In the genomic region with DNA sequence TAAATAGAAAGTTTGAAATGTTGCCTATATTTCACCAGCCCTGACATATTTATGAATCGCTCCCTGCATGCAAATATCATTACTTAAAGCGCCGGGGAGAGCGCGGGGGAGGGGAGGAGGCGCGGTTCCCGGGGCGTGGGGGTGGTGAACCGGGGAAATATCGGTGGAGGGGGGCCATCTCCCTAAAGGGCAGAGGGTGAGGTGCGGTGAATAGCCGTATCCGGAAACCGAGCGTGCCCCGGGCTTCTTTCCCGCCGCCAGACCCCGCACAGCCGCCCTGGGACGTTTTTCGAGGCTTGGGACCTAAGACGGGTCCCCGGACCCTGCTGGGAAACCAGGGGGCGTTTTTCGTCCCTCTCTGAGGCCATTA, we compare ENCODE assay signal across 8 cellular contexts. TPM values are rescaled to one million over a fixed set of nuclear protein-coding genes. Genes with fewer than 3 reads are reported as not detected.
A peak's percentile ranks its signal among the peaks of the same experiment; 100 is the strongest.
DNase-seq lines count a peak whose midpoint lies in the region; ATAC-seq and TF ChIP-seq lines count a peak whose summit lies in the region.

No MANE protein-coding gene starts in this region.

- no peak overlapping the region for H4K91ac ChIP-seq in IMR-90 (ENCODE audit: insufficient read depth, low read depth, low read length)

- H2BK120ac ChIP-seq in IMR-90 (ENCODE audit: low read depth, low read length): no peak overlapping the region

- no peak overlapping the region for H3K56ac ChIP-seq in IMR-90 (ENCODE audit: extremely low read depth, insufficient read depth, low read length)

- no peak overlapping the region for H2BK5ac ChIP-seq in IMR-90 (ENCODE audit: low read depth, low read length, poor library complexity, severe bottlenecking)

- intact Hi-C loops in IMR-90 (cut with micrococcal nuclease): loop anchor here (10.0 kb wide), 1 partner anchor 1026 kb away; no protein-coding TSS in a partner anchor
- intact Hi-C loops in naive thymus-derived CD4-positive, alpha-beta T cell (cut with micrococcal nuclease): loop anchor here (10.0 kb wide), 1 partner anchor 1576 kb away; no protein-coding TSS in a partner anchor

- H3K9me1 ChIP-seq in IMR-90 (ENCODE audit: insufficient read depth, low read length): no peaks in the 10 kb centered on the region

- no TSS peak for BruUV-seq in IMR-90 (replicated peaks; lab: Mats Ljungman, UMichigan)

- H3K27me3 ChIP-seq in IMR-90 (ENCODE audit: control insufficient read depth, insufficient read depth, low read length): peaks cover 13% of the 10 kb centered on the region
- peaks cover 99% of the 10 kb centered on the region for H3K27me3 ChIP-seq in ectodermal cell (ENCODE audit: control insufficient read depth, insufficient read depth, low read length, poor library complexity, severe bottlenecking)
- peaks cover 0 to 14% of the 10 kb centered on the region in 2 donors for H3K27me3 ChIP-seq in naive thymus-derived CD4-positive, alpha-beta T cell (ENCODE audit: control insufficient read depth in 2 of 2, insufficient read depth in 2 of 2, low read length in 2 of 2)

- POLR2A ChIA-PET in AG04449 (lab: Yijun Ruan, JAX) (no interaction called here), IMR-90 (lab: Charles Lee; ENCODE audit: unreplicated experiment) (no interaction called here)
- POLR2A ChIA-PET in naive thymus-derived CD4-positive, alpha-beta T cell (lab: Charles Lee): no interaction called here

- TF ChIP-seq CTCF in AG04449 (IDR thresholded peaks at IDR 0.05; ENCODE audit: insufficient read depth, low read length, missing control alignments) (no peak), IMR-90 (conservative IDR thresholded peaks at IDR 0.05; ENCODE audit: low read depth, low read length) (no peak)

- no peak overlapping the region for H4K5ac ChIP-seq in IMR-90 (ENCODE audit: low read depth, low read length)

- no peak overlapping the region for H2AK5ac ChIP-seq in IMR-90 (ENCODE audit: low read depth, low read length)

- no peaks in the 10 kb centered on the region for H3K79me1 ChIP-seq in IMR-90 (ENCODE audit: low read depth in 1 of 2, low read length in 2 of 2)

- no peak overlapping the region for H3K14ac ChIP-seq in IMR-90 (replicated peaks; ENCODE audit: low read depth, low read length)

- peaks cover 0 to 13% (median 1%) of the 10 kb centered on the region in 11 donors for H3K9me3 Mint-ChIP-seq in naive thymus-derived CD4-positive, alpha-beta T cell

- TF ChIP-seq RAD21 in IMR-90 (IDR thresholded peaks at IDR 0.05; ENCODE audit: low read length): no peak

- H3K4me2 ChIP-seq in IMR-90 (ENCODE audit: low read depth, low read length): peak overlapping the region; percentile 71

- H3K4me3 ChIP-seq in AG04449 (ENCODE audit: low read depth, low read length) (peak overlapping the region; percentile 55), IMR-90 (ENCODE audit: insufficient read depth, low read depth, low read length) (peak overlapping the region; percentile 89), ectodermal cell (ENCODE audit: insufficient read depth, low read depth, low read length) (peak overlapping the region; percentile 79)
- peak overlapping the region; percentile 46 for H3K4me3 ChIP-seq in naive thymus-derived CD4-positive, alpha-beta T cell (ENCODE audit: low read length)

- WGBS in IMR-90 (ENCODE audit: extremely low coverage in 2 of 2, insufficient read length in 1 of 2), 2 experiments: 2% methylated on average over 8 of the region's 27 CpGs; no CpG with 5 or more reads in 1 of the 2 experiments
- WGBS in ectodermal cell, 2 experiments: 1% methylated on average over 26 of the region's 27 CpGs

- H3K27me3 Mint-ChIP-seq in naive thymus-derived CD4-positive, alpha-beta T cell: peaks cover 61 to 80% (median 63%) of the 10 kb centered on the region in 5 donors

- H3K9me3 ChIP-seq in IMR-90 (ENCODE audit: control insufficient read depth, insufficient read depth, low read length) (no peaks in the 10 kb centered on the region), ectodermal cell (ENCODE audit: control insufficient read depth, low read length) (no peaks in the 10 kb centered on the region)
- no peaks in the 10 kb centered on the region for H3K9me3 ChIP-seq in naive thymus-derived CD4-positive, alpha-beta T cell (ENCODE audit: control insufficient read depth in 2 of 3, low read length in 3 of 3)

- ATAC-seq in IMR-90 (ENCODE audit: low read depth) (no peak), HG02852 (IDR thresholded peaks at IDR 0.05; ENCODE audit: unreplicated experiment) (no peak)
- no peak for ATAC-seq in naive thymus-derived CD4-positive, alpha-beta T cell

- H3K4me1 ChIP-seq in IMR-90 (ENCODE audit: control insufficient read depth, insufficient read depth, low read length): peaks cover 2% of the 10 kb centered on the region; the same call in 1 of the 2 replicates
- H3K4me1 ChIP-seq in ectodermal cell (ENCODE audit: control insufficient read depth, insufficient read depth, low read length): peaks cover 29% of the 10 kb centered on the region
- H3K4me1 ChIP-seq in naive thymus-derived CD4-positive, alpha-beta T cell (ENCODE audit: control insufficient read depth in 2 of 2, insufficient read depth in 2 of 2, low read length in 2 of 2): peaks cover 0 to 11% of the 10 kb centered on the region in 2 donors

- TF ChIP-seq POLR2A in IMR-90 (IDR thresholded peaks at IDR 0.05; ENCODE audit: low read depth, low read length): no peak

- H3K36me3 ChIP-seq in IMR-90 (ENCODE audit: control insufficient read depth, insufficient read depth, low read length): 0 out of 2 replicates have a peak, but pooled peaks cover 1% of the 10 kb centered on the region
- no peaks in the 10 kb centered on the region for H3K36me3 ChIP-seq in ectodermal cell (ENCODE audit: control insufficient read depth, insufficient read depth, low read length)
- H3K36me3 ChIP-seq in naive thymus-derived CD4-positive, alpha-beta T cell (ENCODE audit: control insufficient read depth in 2 of 3, insufficient read depth in 3 of 3, low read length in 3 of 3): no peaks in the 10 kb centered on the region

- CTCF ChIA-PET in AG04449 (lab: Yijun Ruan, JAX): no interaction called here
- CTCF ChIA-PET in IMR-90 (lab: Yijun Ruan, JAX): no interaction called here
- CTCF ChIA-PET in naive thymus-derived CD4-positive, alpha-beta T cell (lab: Charles Lee): no interaction called here

- H3K9ac ChIP-seq in IMR-90 (ENCODE audit: low read depth, low read length): peak overlapping the region; percentile 78; the same call in 1 of the 2 replicates

- H2AFZ ChIP-seq in IMR-90 (replicated peaks; ENCODE audit: low read length, poor library complexity): peak overlapping the region; percentile 52

- H3K4me1 Mint-ChIP-seq in naive thymus-derived CD4-positive, alpha-beta T cell: peaks cover 12 to 35% (median 24%) of the 10 kb centered on the region in 7 donors

- no peak overlapping the region for H3K4ac ChIP-seq in IMR-90 (ENCODE audit: low read depth, low read length)

- H3K27ac ChIP-seq in IMR-90 (ENCODE audit: insufficient read depth, low read length): no peak overlapping the region
- H3K27ac ChIP-seq in ectodermal cell (ENCODE audit: insufficient read depth, low read depth, low read length, poor library complexity, severe bottlenecking): no peak overlapping the region
- no peak overlapping the region for H3K27ac ChIP-seq in naive thymus-derived CD4-positive, alpha-beta T cell (ENCODE audit: low read depth, low read length)

- in situ Hi-C loops in IMR-90 (cut with MboI; ENCODE audit: low sequenced_read_pairs): loop anchor here (10.0 to 25.0 kb wide), 4 partner anchors 629 to 1579 kb away; no protein-coding TSS in a partner anchor

- peaks cover 0 to 7% (median 4%) of the 10 kb centered on the region in 5 donors for H3K36me3 Mint-ChIP-seq in naive thymus-derived CD4-positive, alpha-beta T cell

- H2BK15ac ChIP-seq in IMR-90 (ENCODE audit: low read depth, low read length): no peak overlapping the region

- no peak overlapping the region for H4K8ac ChIP-seq in IMR-90 (ENCODE audit: low read depth in 2 of 2, low read length in 2 of 2)

- H3K4me3 Mint-ChIP-seq in naive thymus-derived CD4-positive, alpha-beta T cell: peak overlapping the region; percentile 44 to 85 (median 76)

- DNase-seq in AG04449 (ENCODE audit: low read depth, low spot score) (no peak), IMR-90 (no peak), NCI-H2171 (lab: John Stamatoyannopoulos, UW) (no peak), NCI-H510A (lab: John Stamatoyannopoulos, UW) (no peak)
- no peak for DNase-seq in naive thymus-derived CD4-positive, alpha-beta T cell
- no peak for DNase-seq in activated CD4-positive, CD25-positive, alpha-beta regulatory T cell treated with anti-CD3 and anti-CD28 coated beads, Interleukin-2, amount 50 U/mL, for 72 hours

- H3K23ac ChIP-seq in IMR-90 (ENCODE audit: low read depth, low read length): no peak overlapping the region

- no peak overlapping the region for H3K27ac Mint-ChIP-seq in naive thymus-derived CD4-positive, alpha-beta T cell

- H3K18ac ChIP-seq in IMR-90 (ENCODE audit: low read depth, low read length): no peak overlapping the region; the same call in 1 of the 2 replicates

- no peak overlapping the region for H2AK9ac ChIP-seq in IMR-90 (replicated peaks; ENCODE audit: low read depth, low read length, poor library complexity)

- H2BK20ac ChIP-seq in IMR-90 (ENCODE audit: low read depth, low read length): no peak overlapping the region

- no peaks in the 10 kb centered on the region for H4K20me1 ChIP-seq in IMR-90 (ENCODE audit: insufficient read depth, low read length)

- dilution Hi-C loops in IMR-90 (cut with HindIII; ENCODE audit: low sequenced_read_pairs, unreplicated experiment): no loop called here

TF ChIP-seq in IMR-90, 13 proteins besides CTCF, POLR2A, EP300 and RAD21 (continues in another document):
- TF ChIP-seq CEBPB (IDR thresholded peaks at IDR 0.05; ENCODE audit: low read depth, low read length): no peak

RNA-seq across cellular contexts. Expression of gene ZNF503, which starts 6.9 kb away (rescaled TPM):
- 0.36 and 0.83 TPM in 2 replicates for total RNA-seq in IMR-90 (2012; rRNA removed)
- 5.8 and 7.2 TPM in 2 replicates for polyA plus RNA-seq in IMR-90 (2012; rRNA removed)
- polyA plus RNA-seq in IMR-90 (2012; cell fraction: cytosol; rRNA removed): 9.6 and 16.1 TPM in 2 replicates
- polyA plus RNA-seq in IMR-90 (2012; cell fraction: nucleus; rRNA removed; ENCODE audit: low replicate concordance): 7.7 and 20.9 TPM in 2 replicates
- 42.5 TPM for polyA plus RNA-seq in ectodermal cell (2013, experiment 1 of 4)
- 48.6 TPM for polyA plus RNA-seq in ectodermal cell (2013, experiment 2 of 4)
- polyA plus RNA-seq in ectodermal cell (2013, experiment 3 of 4): 60.3 TPM
- polyA plus RNA-seq in ectodermal cell (2013, experiment 4 of 4): 64.8 TPM
- 1 to 10 TPM in 1 of 5 experiments, under 1 TPM in 3, not detected in 1; 0.07 to 3.6 (median 0.54) TPM for total RNA-seq in naive thymus-derived CD4-positive, alpha-beta T cell
- not detected for polyA plus RNA-seq in naive thymus-derived CD4-positive, alpha-beta T cell

RNA-seq across cellular contexts. Expression of gene LRMDA, which starts 22.9 kb away (rescaled TPM):
- total RNA-seq in IMR-90 (2012; rRNA removed): under 0.01 TPM in 1 of 2 replicates, not detected in the other
- polyA plus RNA-seq in IMR-90 (2012; rRNA removed): 0.07 TPM in 1 of 2 replicates, not detected in the other
- 0.01 TPM in 1 of 2 replicates, not detected in the other for polyA plus RNA-seq in IMR-90 (2012; cell fraction: cytosol; rRNA removed)
- polyA plus RNA-seq in IMR-90 (2012; cell fraction: nucleus; rRNA removed; ENCODE audit: low replicate concordance): not detected in 2 replicates
- polyA plus RNA-seq in ectodermal cell (2013, experiment 1 of 4): 0.28 TPM
- 1.3 TPM for polyA plus RNA-seq in ectodermal cell (2013, experiment 2 of 4)
- polyA plus RNA-seq in ectodermal cell (2013, experiment 3 of 4): 1.3 TPM
- polyA plus RNA-seq in ectodermal cell (2013, experiment 4 of 4): 0.65 TPM
- 10 to 100 TPM in 1 of 5 experiments, 1 to 10 TPM in 1, under 1 TPM in 1, not detected in 2; 0.57 to 14.9 (median 3.0) TPM for total RNA-seq in naive thymus-derived CD4-positive, alpha-beta T cell
- polyA plus RNA-seq in naive thymus-derived CD4-positive, alpha-beta T cell: not detected
